ENCODE assay signal across 16 cellular contexts in the genomic region with DNA sequence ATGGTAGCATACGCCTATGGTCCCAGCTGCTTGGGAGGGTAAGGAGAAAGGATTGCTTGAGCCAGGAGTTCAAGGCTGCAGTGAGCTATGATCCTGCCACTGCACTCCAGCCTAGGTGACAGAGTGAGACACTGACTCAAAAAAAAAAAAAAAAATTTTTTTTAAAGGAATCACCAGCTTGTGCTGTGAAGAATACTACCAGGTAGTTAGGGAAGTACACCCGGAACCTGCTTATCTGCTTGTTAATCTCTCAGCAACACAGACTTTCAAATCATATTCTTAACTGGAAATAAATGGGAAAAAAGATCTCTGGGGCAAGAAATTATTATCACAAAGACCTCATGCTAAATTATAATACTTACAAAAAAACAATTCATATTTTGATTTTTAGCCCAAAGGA. TPM values are rescaled to one million over a fixed set of nuclear protein-coding genes. Genes with fewer than 3 reads are reported as not detected.
DNase-seq lines count a peak whose midpoint lies in the region; ATAC-seq, FAIRE-seq and TF ChIP-seq lines count a peak whose summit lies in the region.
"Had no signal": no experiment of that assay in that cellular context is flagged by ENCODE, and none has a peak within 500 bp of the region (broad histone marks: within the 10 kb centered on the region; RNA-seq: fewer than 3 reads in every experiment).

No MANE protein-coding gene starts in this region.

- H3K4me1 ChIP-seq in right cardiac atrium (ENCODE audit: control insufficient read depth, insufficient read depth, low read length) = no peaks in the 10 kb centered on the region
- H3K4me1 ChIP-seq in astrocyte (ENCODE audit: insufficient read depth, low read length) = peaks cover 7% of the 10 kb centered on the region

- H3K9me3 Mint-ChIP-seq in astrocyte (ENCODE audit: unreplicated experiment) (no peaks in the 10 kb centered on the region), mesothelial cell of epicardium (no peaks in the 10 kb centered on the region)

- H3K36me3 Mint-ChIP-seq in astrocyte (ENCODE audit: low read depth, unreplicated experiment) = no peaks in the 10 kb centered on the region
- H3K36me3 Mint-ChIP-seq in mesothelial cell of epicardium = no peaks in the 10 kb centered on the region

- H4K20me1 ChIP-seq in astrocyte (ENCODE audit: insufficient read depth, low read length) = no peaks in the 10 kb centered on the region
- H4K20me1 ChIP-seq: BLaER1 had no signal

- H3K4me3 ChIP-seq in right cardiac atrium (ENCODE audit: low read length) (no peak overlapping the region), astrocyte (ENCODE audit: insufficient read depth, low read depth, low read length) (no peak overlapping the region)
- H3K4me3 ChIP-seq: BLaER1, GM12878, GM23248 had no signal

- H3K36me3 ChIP-seq in astrocyte (ENCODE audit: insufficient read depth, low read length) = no peaks in the 10 kb centered on the region
- H3K36me3 ChIP-seq: BLaER1 had no signal

- no peak overlapping the region for H3K4me2 ChIP-seq in astrocyte (ENCODE audit: low read length)
- H3K4me2 ChIP-seq: BLaER1 had no signal

- 84% methylated on average over 2 of the region's 2 CpGs for WGBS in right cardiac atrium

- TF ChIP-seq CTCF in astrocyte (IDR thresholded peaks at IDR 0.05; ENCODE audit: insufficient read depth, low read depth, low read length) (no peak), mesothelial cell of epicardium (IDR thresholded peaks at IDR 0.05; ENCODE audit: unreplicated experiment) (no peak)

- H3K9ac ChIP-seq in astrocyte (ENCODE audit: low read length) = no peak overlapping the region
- H3K9ac ChIP-seq: BLaER1, GM23248 had no signal

- ATAC-seq in Right ventricle myocardium inferior (peak; percentile 4), right cardiac atrium (no peak), GM18867 (IDR thresholded peaks at IDR 0.05; ENCODE audit: unreplicated experiment) (no peak), GM21381 (IDR thresholded peaks at IDR 0.05; ENCODE audit: unreplicated experiment) (no peak)

- intact Hi-C loops in Right ventricle myocardium inferior (cut with DNase I) (no loop called here), right cardiac atrium (cut with DNase I) (loop anchor here in 1 of 4 donors (10.0 kb wide), 1 partner anchor 377 kb away; the partner anchor contains the start of gene RAPGEF1)

- FAIRE-seq in astrocyte (lab: Jason Lieb, UNC) = no peak
- FAIRE-seq: GM12878, RCC 7860 had no signal

- H2AFZ ChIP-seq in astrocyte (ENCODE audit: low read depth, low read length) = peak overlapping the region; percentile 54

- no peaks in the 10 kb centered on the region for H3K9me3 ChIP-seq in right cardiac atrium (ENCODE audit: control insufficient read depth, low read length)
- no peaks in the 10 kb centered on the region for H3K9me3 ChIP-seq in astrocyte (ENCODE audit: insufficient read depth, low read depth, low read length)
- H3K9me3 ChIP-seq: BLaER1 had no signal

- H3K27ac ChIP-seq in right cardiac atrium (ENCODE audit: low read length) = no peak overlapping the region
- no peak overlapping the region for H3K27ac ChIP-seq in astrocyte (ENCODE audit: low read depth, low read length)
- H3K27ac ChIP-seq: BLaER1, GM23248 had no signal

- no peaks in the 10 kb centered on the region for H3K27me3 ChIP-seq in right cardiac atrium (ENCODE audit: control insufficient read depth, insufficient read depth)
- no peaks in the 10 kb centered on the region for H3K27me3 ChIP-seq in astrocyte (ENCODE audit: insufficient read depth, low read length)
- H3K27me3 ChIP-seq: BLaER1 had no signal

- DNase-seq in Right ventricle myocardium inferior (ENCODE audit: missing footprints) (no peak), right cardiac atrium (no peak), astrocyte (ENCODE audit: low read depth) (no peak), mesothelial cell of epicardium (ENCODE audit: low spot score in 2 of 2, unreplicated experiment in 2 of 2) (no peak), NCI-H1092 (lab: John Stamatoyannopoulos, UW) (no peak), NCI-H2196 treated with DMSO at 0.1 percent for 48 hours (lab: John Stamatoyannopoulos, UW; ENCODE audit: unreplicated experiment) (no peak)
- DNase-seq: GDM1, KG1, NCI-H187 treated with DMSO at 0.1 percent for 48 hours, SIG-M5 had no signal

- H3K79me2 ChIP-seq in astrocyte (ENCODE audit: insufficient read depth, low read length) = no peaks in the 10 kb centered on the region

- peaks cover 6% of the 10 kb centered on the region for H3K4me1 Mint-ChIP-seq in astrocyte (ENCODE audit: low read depth, unreplicated experiment)
- peaks cover 19% of the 10 kb centered on the region for H3K4me1 Mint-ChIP-seq in mesothelial cell of epicardium

- H3K4me3 Mint-ChIP-seq in astrocyte (ENCODE audit: unreplicated experiment) = no peak overlapping the region
- no peak overlapping the region for H3K4me3 Mint-ChIP-seq in mesothelial cell of epicardium

- no peak overlapping the region for H3K27ac Mint-ChIP-seq in astrocyte (ENCODE audit: unreplicated experiment)
- peak overlapping the region; percentile 91 for H3K27ac Mint-ChIP-seq in mesothelial cell of epicardium

- H3K27me3 Mint-ChIP-seq in astrocyte (ENCODE audit: low read depth, unreplicated experiment) = no peaks in the 10 kb centered on the region
- H3K27me3 Mint-ChIP-seq in mesothelial cell of epicardium (ENCODE audit: low read depth) = no peaks in the 10 kb centered on the region

RNA-seq across cellular contexts. Expression of gene PRRC2B, which starts 26.4 kb away (rescaled TPM):
- total RNA-seq in Right ventricle myocardium inferior (142 TPM), right cardiac atrium (100 to 1,000 TPM; 137 to 175 (median 149) TPM), astrocyte (260 and 292 TPM in 2 replicates), mesothelial cell of epicardium (495 to 505 TPM (median 497 TPM) in 3 replicates)
- 78.1 TPM for polyA plus RNA-seq in right cardiac atrium
